ENCODE assay signal across 9 cellular contexts in the genomic region with DNA sequence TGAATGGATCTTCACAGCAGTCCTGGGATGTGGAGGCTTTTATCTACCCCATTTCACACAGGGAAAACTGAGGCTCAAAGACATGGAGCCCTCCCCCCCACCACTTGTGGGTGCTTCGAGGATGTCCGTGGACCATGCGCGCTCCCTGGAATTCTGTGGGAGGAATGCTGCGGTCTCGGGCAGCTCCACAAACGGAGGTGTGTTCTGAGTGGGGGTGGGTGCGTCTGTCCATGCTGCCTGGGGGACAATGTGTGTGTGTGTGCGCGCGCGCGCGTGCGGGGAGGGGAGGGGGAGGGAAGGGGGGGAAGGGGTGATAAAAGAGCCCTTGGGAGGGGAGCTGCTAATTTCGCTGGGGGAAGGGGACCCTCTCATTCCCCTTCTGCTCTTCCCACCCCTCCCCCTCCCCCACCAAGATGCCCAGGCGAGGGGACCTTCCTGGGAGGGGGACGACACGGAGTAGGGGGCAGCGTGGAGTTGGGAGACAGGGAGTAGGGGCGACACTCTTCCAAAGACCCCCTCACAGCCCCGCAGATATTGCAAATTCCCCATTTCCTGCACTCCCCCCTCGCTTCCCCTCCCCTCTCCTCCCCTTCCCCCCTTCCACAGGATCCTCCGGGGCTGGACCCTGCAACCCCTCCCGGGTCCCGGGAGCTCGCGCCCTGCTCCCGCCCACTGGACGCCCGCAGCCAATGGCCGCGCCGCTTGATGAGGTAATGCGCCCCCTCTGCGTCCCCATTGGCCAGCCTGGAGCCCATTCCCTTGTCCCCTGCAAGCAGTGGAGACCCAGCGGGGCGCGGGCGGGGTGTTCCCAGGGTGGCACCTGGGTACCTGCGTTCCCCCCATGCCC. TPM values are rescaled to one million over a fixed set of nuclear protein-coding genes. Genes with fewer than 3 reads are reported as not detected.
A peak's percentile ranks its signal among the peaks of the same experiment; 100 is the strongest.
DNase-seq lines count a peak whose midpoint lies in the region; ATAC-seq and TF ChIP-seq lines count a peak whose summit lies in the region.
"Had no signal": no experiment of that assay in that cellular context is flagged by ENCODE, and none has a peak within 500 bp of the region (broad histone marks: within the 10 kb centered on the region; RNA-seq: fewer than 3 reads in every experiment).

No MANE protein-coding gene starts in this region.

- no peak overlapping the region for H3K4me3 ChIP-seq in fibroblast of mammary gland (ENCODE audit: control insufficient read depth, low read depth, low read length)

- ATAC-seq in left lobe of liver (no peak), GM19463 (IDR thresholded peaks at IDR 0.05; ENCODE audit: unreplicated experiment) (no peak)

- DNase-seq in NCI-H748 (lab: John Stamatoyannopoulos, UW; ENCODE audit: unreplicated experiment) (peak; percentile 44), NCI-H748 treated with DMSO at 0.1 percent for 48 hours (lab: John Stamatoyannopoulos, UW) (no peak), NCI-H226 (peak; percentile 92), fibroblast of mammary gland (ENCODE audit: low read depth) (peak; percentile 16), putamen (ENCODE audit: low spot score) (peak; percentile 15), left lobe of liver (ENCODE audit: low spot score) (no peak), T-helper 1 cell (no peak)

- TF ChIP-seq CTCF in fibroblast of mammary gland (conservative IDR thresholded peaks at IDR 0.05; ENCODE audit: control insufficient read depth, insufficient read depth, low read depth, low read length) = no peak

RNA-seq across cellular contexts. Expression of a gene that starts 18.9 kb away (rescaled TPM):
- total RNA-seq in left lobe of liver = not detected
- total RNA-seq: B cell had no signal

Comparison
In these comparisons a context has a peak if more than half of its experiments do, and no peak if none do; other contexts are left out.
1. DNase-seq: peak in NCI-H748 (single experiment), NCI-H226 (single experiment), fibroblast of mammary gland (single experiment) and putamen (single experiment); none in NCI-H748 treated with DMSO at 0.1 percent for 48 hours (single experiment), left lobe of liver (single experiment) and T-helper 1 cell (0 of 5).